8 cellular contexts compared by ENCODE assay signal in genomic region chr10:14605231-14605925, GRCh38.
DNase-seq lines count a peak whose midpoint lies in the region; ATAC-seq and TF ChIP-seq lines count a peak whose summit lies in the region.

No MANE protein-coding gene starts in this region.

- H3K36me3 ChIP-seq in esophagus muscularis mucosa (peaks cover 0 to 5% (median 2%) of the 10 kb centered on the region in 4 donors), sigmoid colon (no peaks in the 10 kb centered on the region)

- TF ChIP-seq POLR2A in esophagus muscularis mucosa (IDR thresholded peaks at IDR 0.05; ENCODE audit: low read depth) = no peak
- TF ChIP-seq POLR2A in sigmoid colon (IDR thresholded peaks at IDR 0.05) = no peak

- H3K27me3 Mint-ChIP-seq in T-helper 17 cell = no peaks in the 10 kb centered on the region

- H3K27ac Mint-ChIP-seq in T-helper 17 cell = peak overlapping the region; percentile 100

- ATAC-seq in GM18511 (IDR thresholded peaks at IDR 0.05; ENCODE audit: unreplicated experiment) (peak; percentile 47), HG03103 (IDR thresholded peaks at IDR 0.05; ENCODE audit: low read depth, unreplicated experiment) (peak; percentile 41), T-helper 17 cell (peak; percentile 53)

- TF ChIP-seq EP300 in esophagus muscularis mucosa (IDR thresholded peaks at IDR 0.05) (no peak), sigmoid colon (IDR thresholded peaks at IDR 0.05) (no peak)

- peaks cover 12% of the 10 kb centered on the region for H3K36me3 Mint-ChIP-seq in T-helper 17 cell (ENCODE audit: low read depth)

- POLR2A ChIA-PET in AG04449 (lab: Yijun Ruan, JAX) = interaction anchor here (0.6 to 1.4 kb wide), 3 partner anchors 17 to 238 kb away, joined by 3 to 4 read pairs (median 3); partner anchors contain the start of genes CDNF, HSPA14 and MSANTD7

- peak overlapping the region; percentile 68 to 79 (median 72) for H3K27ac ChIP-seq in esophagus muscularis mucosa (replicated peaks in 1 of 4)
- H3K27ac ChIP-seq in sigmoid colon = peak overlapping the region in 3 of 4 donors; percentile 68 to 81 (median 77)

- CTCF ChIA-PET in AG04449 (lab: Yijun Ruan, JAX) = no interaction called here

- peaks cover 41% of the 10 kb centered on the region for H3K4me1 Mint-ChIP-seq in T-helper 17 cell

- TF ChIP-seq CTCF in AG04449 (IDR thresholded peaks at IDR 0.05; ENCODE audit: insufficient read depth, low read length, missing control alignments) (no peak), esophagus muscularis mucosa (IDR thresholded peaks at IDR 0.05) (no peak), sigmoid colon (IDR thresholded peaks at IDR 0.05) (no peak)

- H3K4me3 ChIP-seq in AG04449 (ENCODE audit: low read depth, low read length) (peak overlapping the region; percentile 58), esophagus muscularis mucosa (peak overlapping the region; percentile 63 to 90 (median 64)), sigmoid colon (peak overlapping the region in 2 of 4 donors; percentile 62 to 71)

- H3K9me3 ChIP-seq in T-helper 17 cell (ENCODE audit: control insufficient read depth, low read length, poor library complexity, severe bottlenecking) (no peaks in the 10 kb centered on the region), esophagus muscularis mucosa (no peaks in the 10 kb centered on the region), sigmoid colon (no peaks in the 10 kb centered on the region)

- peak overlapping the region; percentile 98 for H3K4me3 Mint-ChIP-seq in T-helper 17 cell

- H3K4me1 ChIP-seq in esophagus muscularis mucosa = peaks cover 10 to 31% (median 19%) of the 10 kb centered on the region in 4 donors
- H3K4me1 ChIP-seq in sigmoid colon = peaks cover 0 to 25% (median 12%) of the 10 kb centered on the region in 4 donors

- intact Hi-C loops in esophagus muscularis mucosa (cut with DNase I) = loop anchor here (10.0 kb wide), 1 partner anchor 59 kb away; no protein-coding TSS in a partner anchor
- intact Hi-C loops in sigmoid colon (cut with DNase I) = loop anchor here (2.0 to 10.0 kb wide), 4 partner anchors 61 to 349 kb away; partner anchors contain the start of genes DCLRE1C, MEIG1 and SUV39H2

- no peak for DNase-seq in AG04449 (ENCODE audit: low read depth, low spot score)
- no peak for DNase-seq in T-helper 17 cell
- DNase-seq in esophagus muscularis mucosa (ENCODE audit: extremely low spot score) = peak; percentile 45
- DNase-seq in sigmoid colon = no peak
- no peak for DNase-seq in amygdala (lab: John Stamatoyannopoulos, UW)
- no peak for DNase-seq in activated CD8-positive, alpha-beta memory T cell treated with anti-CD3 and anti-CD28 coated beads, Interleukin-2, amount 50 U/mL, for 48 hours

- H3K27me3 ChIP-seq in esophagus muscularis mucosa (no peaks in the 10 kb centered on the region), sigmoid colon (no peaks in the 10 kb centered on the region)

- 44% methylated on average over 7 of the region's 7 CpGs for WGBS in esophagus muscularis mucosa
- 43 to 57% methylated on average over 7 of the region's 7 CpGs for WGBS in sigmoid colon, 2 donors
